In the genomic region with DNA sequence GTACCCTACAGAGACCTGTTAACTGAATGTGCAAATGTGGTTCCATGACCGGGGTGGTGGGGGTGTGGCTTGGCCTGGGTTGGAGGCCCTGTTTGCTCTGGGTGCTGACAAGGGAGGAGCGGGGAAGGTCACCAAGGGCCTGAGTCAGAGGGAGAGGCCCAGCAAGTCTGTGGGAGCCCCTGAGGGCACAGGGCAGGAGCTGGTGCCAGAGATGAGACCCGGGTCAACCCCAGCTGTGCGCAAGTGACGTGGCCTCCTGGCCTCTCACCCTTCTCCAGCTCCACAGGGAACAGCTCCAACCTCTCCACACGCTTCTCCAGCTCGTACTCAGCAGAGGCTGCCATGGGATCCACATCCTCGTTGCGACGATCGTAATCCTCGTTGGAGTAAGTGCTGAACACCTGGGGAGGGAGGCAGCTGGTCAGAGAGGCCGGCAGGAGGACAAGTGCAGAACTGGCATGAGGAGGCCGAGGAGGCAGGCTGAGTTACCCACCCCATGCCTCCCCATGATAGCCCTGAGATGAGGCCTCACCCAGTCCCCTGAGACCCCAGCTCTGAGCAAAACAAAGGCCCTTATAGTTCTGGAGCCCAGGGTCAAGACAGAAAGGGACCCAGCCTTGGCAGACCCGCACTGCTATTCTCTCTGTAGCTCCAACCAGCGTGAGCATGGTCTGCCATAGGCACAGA, we compare ENCODE assay signal across 9 cellular contexts. TPM values are rescaled to one million over a fixed set of nuclear protein-coding genes. Genes with fewer than 3 reads are reported as not detected.
DNase-seq lines count a peak whose midpoint lies in the region; ATAC-seq and TF ChIP-seq lines count a peak whose summit lies in the region.
"Had no signal": no experiment of that assay in that cellular context is flagged by ENCODE, and none has a peak within 500 bp of the region (broad histone marks: within the 10 kb centered on the region; RNA-seq: fewer than 3 reads in every experiment).

No MANE protein-coding gene starts in this region.

- peaks cover 19% of the 10 kb centered on the region for H3K36me3 Mint-ChIP-seq in IgD-negative memory B cell
- H3K36me3 Mint-ChIP-seq in activated T-cell treated with anti-CD3 and anti-CD28 coated beads, Interleukin-2, amount 50 U/mL, for 4 hours (ENCODE audit: insufficient read depth) = peaks cover 43% of the 10 kb centered on the region
- H3K36me3 Mint-ChIP-seq in stimulated activated memory B cell treated with anti-CD40 and anti-IgM and Interleukin-4, amounts not matched to agents 10 μg/mL and 1 μg/mL and 100 μg/mL, for 72 hours = peaks cover 87% of the 10 kb centered on the region

- no peaks in the 10 kb centered on the region for H3K9me3 Mint-ChIP-seq in IgD-negative memory B cell
- no peaks in the 10 kb centered on the region for H3K9me3 Mint-ChIP-seq in activated T-cell treated with anti-CD3 and anti-CD28 coated beads, Interleukin-2, amount 50 U/mL, for 4 hours
- no peaks in the 10 kb centered on the region for H3K9me3 Mint-ChIP-seq in stimulated activated memory B cell treated with anti-CD40 and anti-IgM and Interleukin-4, amounts not matched to agents 10 μg/mL and 1 μg/mL and 100 μg/mL, for 72 hours

- peak overlapping the region in 2 of 12 donors; percentile 8 to 98 for H3K4me3 ChIP-seq in heart left ventricle
- H3K4me3 ChIP-seq: SJSA1 had no signal

- no peaks in the 10 kb centered on the region for H3K27me3 Mint-ChIP-seq in IgD-negative memory B cell
- no peaks in the 10 kb centered on the region for H3K27me3 Mint-ChIP-seq in activated T-cell treated with anti-CD3 and anti-CD28 coated beads, Interleukin-2, amount 50 U/mL, for 4 hours (ENCODE audit: low read depth)
- H3K27me3 Mint-ChIP-seq in stimulated activated memory B cell treated with anti-CD40 and anti-IgM and Interleukin-4, amounts not matched to agents 10 μg/mL and 1 μg/mL and 100 μg/mL, for 72 hours = no peaks in the 10 kb centered on the region

- TF ChIP-seq CTCF in heart left ventricle (IDR thresholded peaks at IDR 0.05) = no peak

- no peaks in the 10 kb centered on the region for H3K9me3 ChIP-seq in heart left ventricle
- H3K9me3 ChIP-seq: SJSA1 had no signal

- peak overlapping the region; percentile 23 to 99 (median 95) for H3K27ac Mint-ChIP-seq in IgD-negative memory B cell
- peak overlapping the region; percentile 93 for H3K27ac Mint-ChIP-seq in stimulated activated memory B cell treated with anti-CD40 and anti-IgM and Interleukin-4, amounts not matched to agents 10 μg/mL and 1 μg/mL and 100 μg/mL, for 72 hours

- no peak for DNase-seq in activated T-cell treated with anti-CD3 and anti-CD28 coated beads, Interleukin-2, amount 50 U/mL, for 4 hours
- peak in 2 of 5 donors; percentile 59 to 69 for DNase-seq in heart left ventricle
- no peak for DNase-seq in NCI-H2196 (lab: John Stamatoyannopoulos, UW; ENCODE audit: unreplicated experiment)

- peaks cover 43 to 56% (median 54%) of the 10 kb centered on the region in 3 donors for H3K4me1 Mint-ChIP-seq in IgD-negative memory B cell
- peaks cover 74% of the 10 kb centered on the region for H3K4me1 Mint-ChIP-seq in activated T-cell treated with anti-CD3 and anti-CD28 coated beads, Interleukin-2, amount 50 U/mL, for 4 hours (ENCODE audit: low read depth)
- H3K4me1 Mint-ChIP-seq in stimulated activated memory B cell treated with anti-CD40 and anti-IgM and Interleukin-4, amounts not matched to agents 10 μg/mL and 1 μg/mL and 100 μg/mL, for 72 hours = peaks cover 76% of the 10 kb centered on the region

- 46 to 61% (median 55%) methylated on average over 14 to 16 of the region's 16 CpGs for WGBS in heart left ventricle, 4 donors

- H3K4me3 Mint-ChIP-seq in IgD-negative memory B cell = peak overlapping the region; percentile 91 to 100 (median 98)
- H3K4me3 Mint-ChIP-seq in activated T-cell treated with anti-CD3 and anti-CD28 coated beads, Interleukin-2, amount 50 U/mL, for 4 hours = peak overlapping the region; percentile 62
- H3K4me3 Mint-ChIP-seq in stimulated activated memory B cell treated with anti-CD40 and anti-IgM and Interleukin-4, amounts not matched to agents 10 μg/mL and 1 μg/mL and 100 μg/mL, for 72 hours = peak overlapping the region; percentile 99

- H3K36me3 ChIP-seq in heart left ventricle = peaks cover 0 to 53% (median 51%) of the 10 kb centered on the region in 9 donors

- no peak for ATAC-seq in activated T-cell treated with anti-CD3 and anti-CD28 coated beads, Interleukin-2, amount 50 U/mL, for 4 hours
- ATAC-seq in heart left ventricle (peak in 1 of 4 donors; percentile 2), GM18505 (IDR thresholded peaks at IDR 0.05; ENCODE audit: unreplicated experiment) (no peak), HG02938 (IDR thresholded peaks at IDR 0.05; ENCODE audit: unreplicated experiment) (no peak)
- ATAC-seq in stimulated activated memory B cell treated with anti-CD40 and anti-IgM and Interleukin-4, amounts not matched to agents 10 μg/mL and 1 μg/mL and 100 μg/mL, for 72 hours = no peak

- TF ChIP-seq POLR2A in heart left ventricle (IDR thresholded peaks at IDR 0.05) = no peak
- no peak for TF ChIP-seq POLR2A in GM18505 (IDR thresholded peaks at IDR 0.05; ENCODE audit: borderline replicate concordance, extremely low read depth, insufficient read depth, insufficient read length)

- intact Hi-C loops in heart left ventricle (cut with DNase I) = loop anchor here in 1 of 10 donors (5.0 kb wide), 1 partner anchor 33 kb away; no protein-coding TSS in a partner anchor

- peak overlapping the region in 10 of 12 donors; percentile 17 to 99 (median 64) for H3K27ac ChIP-seq in heart left ventricle
- H3K27ac ChIP-seq: epithelial cell of prostate, SJSA1 had no signal

- peaks cover 16 to 86% (median 59%) of the 10 kb centered on the region in 12 donors for H3K4me1 ChIP-seq in heart left ventricle

- no peaks in the 10 kb centered on the region for H3K27me3 ChIP-seq in heart left ventricle
- H3K27me3 ChIP-seq: SJSA1 had no signal

RNA-seq across cellular contexts. Expression of a gene that starts 5.5 kb away (rescaled TPM):
- polyA plus RNA-seq in IgD-negative memory B cell (4.2 TPM), heart left ventricle (10 to 100 TPM; 30.4 to 33.4 TPM)
- 10 to 100 TPM; 70.2 to 82.2 (median 76.6) TPM for total RNA-seq in activated T-cell treated with anti-CD3 and anti-CD28 coated beads, Interleukin-2, amount 50 U/mL, for 4 hours
- 10 to 100 TPM; 17.0 to 55.9 (median 31.3) TPM for total RNA-seq in heart left ventricle

RNA-seq across cellular contexts. Expression of a gene that starts 15.0 kb away (rescaled TPM):
- polyA plus RNA-seq in IgD-negative memory B cell (0.15 TPM), heart left ventricle (1 to 10 TPM in 1 of 2 donors, under 1 TPM in 1; 0.72 to 2.8 TPM)
- total RNA-seq in activated T-cell treated with anti-CD3 and anti-CD28 coated beads, Interleukin-2, amount 50 U/mL, for 4 hours = under 1 TPM; 0.47 to 0.78 (median 0.52) TPM
- total RNA-seq in heart left ventricle = 1 to 10 TPM in 7 of 9 donors, under 1 TPM in 2; 0.44 to 3.9 (median 1.2) TPM

RNA-seq across cellular contexts. Expression of a gene that starts 20.8 kb away (rescaled TPM):
- polyA plus RNA-seq in IgD-negative memory B cell (2.9 TPM), heart left ventricle (100 to 1,000 TPM in 1 of 2 donors, 10 to 100 TPM in 1; 96.5 to 225 TPM)
- not detected for total RNA-seq in activated T-cell treated with anti-CD3 and anti-CD28 coated beads, Interleukin-2, amount 50 U/mL, for 4 hours
- total RNA-seq in heart left ventricle = 100 to 1,000 TPM; 110 to 224 (median 151) TPM

RNA-seq across cellular contexts. Expression of a gene that starts 49.8 kb away (rescaled TPM):
- polyA plus RNA-seq in IgD-negative memory B cell = 38.8 TPM
- total RNA-seq in activated T-cell treated with anti-CD3 and anti-CD28 coated beads, Interleukin-2, amount 50 U/mL, for 4 hours = 10 to 100 TPM in 1 of 3 donors, 1 to 10 TPM in 2; 8.8 to 11.7 (median 9.2) TPM
- 100 to 1,000 TPM; 142 to 490 (median 200) TPM for total RNA-seq in heart left ventricle
- polyA plus RNA-seq in heart left ventricle = 100 to 1,000 TPM; 125 to 173 TPM

RNA-seq across cellular contexts. Expression of a gene that starts 56.4 kb away (rescaled TPM):
- polyA plus RNA-seq in IgD-negative memory B cell (0.74 TPM), heart left ventricle (100 to 1,000 TPM in 1 of 2 donors, 10 to 100 TPM in 1; 17.2 to 109 TPM)
- 1 to 10 TPM; 1.6 to 3.2 (median 2.8) TPM for total RNA-seq in activated T-cell treated with anti-CD3 and anti-CD28 coated beads, Interleukin-2, amount 50 U/mL, for 4 hours
- 100 to 1,000 TPM in 3 of 9 donors, 10 to 100 TPM in 6; 10.2 to 897 (median 55.4) TPM for total RNA-seq in heart left ventricle

Comparison
In these comparisons a context has a peak if more than half of its experiments do, and no peak if none do; other contexts are left out.
1. RNA of a gene that starts 20.8 kb away (total RNA-seq): 110 to 224 TPM in heart left ventricle; not detected in activated T-cell treated with anti-CD3 and anti-CD28 coated beads, Interleukin-2, amount 50 U/mL, for 4 hours; every median in the first group is over 100 times any median in the second.
2. Peak in every context shown above with its lines, with median percentiles within 50 percentile points of each other: H3K4me3 Mint-ChIP-seq.